Comparison of ENCODE assay signal across 1 cellular context in genomic region chr2:128090909-128091690, GRCh38.
TF ChIP-seq lines count a peak whose summit lies in the region.

Gene UGGT1 (plus strand): TSS chr2:128091200. CDS start chr2:128091358, 158 bp downstream.

TF ChIP-seq in HepG2, 621 proteins besides CTCF, POLR2A, EP300 and RAD21 (continued from another document and continues in another):
- TF ChIP-seq ZNF142 (CRISPR knock-in tag; IDR thresholded peaks at IDR 0.05): no peak; the same call in 1 of the 2 replicates
- peak; percentile 57; the same call in 1 of the 2 replicates for TF ChIP-seq ARHGAP35 (CRISPR knock-in tag; IDR thresholded peaks at IDR 0.05; ENCODE audit: borderline replicate concordance)
- TF ChIP-seq NCOA1 (CRISPR knock-in tag; IDR thresholded peaks at IDR 0.05): no peak
- TF ChIP-seq ATF3 (CRISPR knock-in tag; IDR thresholded peaks at IDR 0.05): no peak; the same call in 1 of the 2 replicates
- peak; percentile 76 for TF ChIP-seq JUN (CRISPR knock-in tag; IDR thresholded peaks at IDR 0.05)
- TF ChIP-seq ZNF788 (CRISPR knock-in tag; IDR thresholded peaks at IDR 0.05; ENCODE audit: borderline replicate concordance): peak; percentile 99
- peak; percentile 81; the same call in 1 of the 2 replicates for TF ChIP-seq PITX1 (CRISPR knock-in tag; IDR thresholded peaks at IDR 0.05)
- TF ChIP-seq RCOR2 (CRISPR knock-in tag; IDR thresholded peaks at IDR 0.05): peak; percentile 59; the same call in 1 of the 2 replicates
- peak; percentile 90 for TF ChIP-seq ZNF3 (CRISPR knock-in tag; IDR thresholded peaks at IDR 0.05)
- TF ChIP-seq ZGPAT (CRISPR knock-in tag; IDR thresholded peaks at IDR 0.05): peak; percentile 97
- peak; percentile 96 for TF ChIP-seq HDAC2 (CRISPR knock-in tag; IDR thresholded peaks at IDR 0.05)
- peak; percentile 89 for TF ChIP-seq DR1 (CRISPR knock-in tag; IDR thresholded peaks at IDR 0.05)
- TF ChIP-seq SP2 (CRISPR knock-in tag; IDR thresholded peaks at IDR 0.05): peak; percentile 79
- TF ChIP-seq ZNF333 (CRISPR knock-in tag; IDR thresholded peaks at IDR 0.05; ENCODE audit: borderline replicate concordance): peak; percentile 96
- peak; percentile 85 for TF ChIP-seq ZSCAN9 (CRISPR knock-in tag; IDR thresholded peaks at IDR 0.05; ENCODE audit: borderline replicate concordance)
- TF ChIP-seq SP140L (CRISPR knock-in tag; IDR thresholded peaks at IDR 0.05; ENCODE audit: borderline replicate concordance): peak; percentile 71; the same call in 1 of the 2 replicates
- peak; percentile 76; the same call in 1 of the 2 replicates for TF ChIP-seq ZXDC (CRISPR knock-in tag; IDR thresholded peaks at IDR 0.05)
- peak; percentile 83; the same call in 1 of the 2 replicates for TF ChIP-seq ZSCAN25 (CRISPR knock-in tag; IDR thresholded peaks at IDR 0.05)
- TF ChIP-seq THRA (CRISPR knock-in tag; IDR thresholded peaks at IDR 0.05; ENCODE audit: borderline replicate concordance): peak; percentile 59
- peak; percentile 81 for TF ChIP-seq YY1 (IDR thresholded peaks at IDR 0.05; ENCODE audit: insufficient read depth, insufficient replicate concordance, low read depth, low read length)
- TF ChIP-seq ZNF510 (CRISPR knock-in tag; IDR thresholded peaks at IDR 0.05; ENCODE audit: low read depth): 0 out of 2 replicates have a peak, but pooled peaks have one; percentile 35
- peak; percentile 99 for TF ChIP-seq KMT2B (CRISPR knock-in tag; IDR thresholded peaks at IDR 0.05)
- TF ChIP-seq LBX2 (CRISPR knock-in tag; IDR thresholded peaks at IDR 0.05; ENCODE audit: borderline replicate concordance): peak; percentile 67; the same call in 1 of the 2 replicates
- no peak for TF ChIP-seq CEBPB (IDR thresholded peaks at IDR 0.05; ENCODE audit: borderline replicate concordance, low read depth, low read length)
- TF ChIP-seq ZNF556 (CRISPR knock-in tag; IDR thresholded peaks at IDR 0.05; ENCODE audit: borderline replicate concordance): peak; percentile 97; the same call in 1 of the 2 replicates
- TF ChIP-seq TCF7 (IDR thresholded peaks at IDR 0.05; ENCODE audit: low read depth): no peak
- TF ChIP-seq HNRNPL (IDR thresholded peaks at IDR 0.05; ENCODE audit: low read depth, low read length): peak; percentile 70; the same call in 1 of the 2 replicates
- 0 out of 2 replicates have a peak, but pooled peaks have one; percentile 40 for TF ChIP-seq NKX3-1 (CRISPR knock-in tag; IDR thresholded peaks at IDR 0.05)
- TF ChIP-seq ZNF558 (CRISPR knock-in tag; IDR thresholded peaks at IDR 0.05; ENCODE audit: borderline replicate concordance): peak; percentile 96; the same call in 1 of the 2 replicates
- no peak for TF ChIP-seq PBX3 (CRISPR knock-in tag; IDR thresholded peaks at IDR 0.05; ENCODE audit: borderline replicate concordance)
- TF ChIP-seq FOXM1 (CRISPR knock-in tag; IDR thresholded peaks at IDR 0.05): no peak
- TF ChIP-seq ZNF280B (CRISPR knock-in tag; IDR thresholded peaks at IDR 0.05; ENCODE audit: borderline replicate concordance): peak; percentile 99
- peak; percentile 67 for TF ChIP-seq RFX5 (IDR thresholded peaks at IDR 0.05; ENCODE audit: low read depth, low read length)
- no peak for TF ChIP-seq CBX2 (IDR thresholded peaks at IDR 0.05; ENCODE audit: low read depth, low read length)
- TF ChIP-seq CBX2 (CRISPR knock-in tag; IDR thresholded peaks at IDR 0.05; ENCODE audit: low read depth): peak; percentile 64; the same call in 1 of the 2 replicates
- 0 out of 2 replicates have a peak, but pooled peaks have one; percentile 35 for TF ChIP-seq KDM4B (CRISPR knock-in tag; IDR thresholded peaks at IDR 0.05)
- TF ChIP-seq SPEN (CRISPR knock-in tag; IDR thresholded peaks at IDR 0.05; ENCODE audit: low read depth): peak; percentile 97
- TF ChIP-seq ZNF296 (CRISPR knock-in tag; conservative IDR thresholded peaks at IDR 0.05): 0 out of 2 replicates have a peak, but pooled peaks have one; percentile 64
- no peak for TF ChIP-seq STAT5B (CRISPR knock-in tag; IDR thresholded peaks at IDR 0.05)
- no peak for TF ChIP-seq GLMP (CRISPR knock-in tag; IDR thresholded peaks at IDR 0.05; ENCODE audit: borderline replicate concordance)
- peak; percentile 31; the same call in 1 of the 2 replicates for TF ChIP-seq ZNF766 (CRISPR knock-in tag; IDR thresholded peaks at IDR 0.05; ENCODE audit: borderline replicate concordance)
- peak; percentile 96 for TF ChIP-seq CENPT (CRISPR knock-in tag; IDR thresholded peaks at IDR 0.05; ENCODE audit: low read depth)
- peak; percentile 92; the same call in 1 of the 2 replicates for TF ChIP-seq MTA1 (CRISPR knock-in tag; IDR thresholded peaks at IDR 0.05; ENCODE audit: borderline replicate concordance)
- TF ChIP-seq PRDM4 (CRISPR knock-in tag; IDR thresholded peaks at IDR 0.05; ENCODE audit: borderline replicate concordance): no peak
